Comparison of ENCODE assay signal across 1 cellular context in the genomic region with DNA sequence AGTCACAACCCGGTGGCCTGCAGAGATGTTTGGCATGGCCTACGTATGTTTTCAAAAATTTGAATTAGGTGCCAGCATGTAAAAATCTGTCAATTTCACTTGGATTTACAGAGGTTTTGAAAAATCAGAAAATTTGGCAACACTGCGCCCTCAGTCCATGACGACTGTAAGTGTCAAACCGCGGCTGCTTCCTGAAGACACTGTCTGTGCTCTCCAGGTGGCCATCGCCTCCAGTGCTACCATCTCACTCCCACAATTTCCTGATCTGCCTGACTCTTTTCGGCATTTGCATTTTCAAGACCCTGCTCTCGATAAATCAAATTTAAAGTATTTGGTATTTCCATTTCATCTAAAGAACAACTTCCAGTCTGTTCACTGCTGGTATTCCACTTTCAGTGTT.
TF ChIP-seq lines count a peak whose summit lies in the region.

No MANE protein-coding gene starts in this region.

TF ChIP-seq in WTC11, 78 proteins besides CTCF, POLR2A, EP300 and RAD21 (continued from another document):
- TF ChIP-seq, protein P1, sequence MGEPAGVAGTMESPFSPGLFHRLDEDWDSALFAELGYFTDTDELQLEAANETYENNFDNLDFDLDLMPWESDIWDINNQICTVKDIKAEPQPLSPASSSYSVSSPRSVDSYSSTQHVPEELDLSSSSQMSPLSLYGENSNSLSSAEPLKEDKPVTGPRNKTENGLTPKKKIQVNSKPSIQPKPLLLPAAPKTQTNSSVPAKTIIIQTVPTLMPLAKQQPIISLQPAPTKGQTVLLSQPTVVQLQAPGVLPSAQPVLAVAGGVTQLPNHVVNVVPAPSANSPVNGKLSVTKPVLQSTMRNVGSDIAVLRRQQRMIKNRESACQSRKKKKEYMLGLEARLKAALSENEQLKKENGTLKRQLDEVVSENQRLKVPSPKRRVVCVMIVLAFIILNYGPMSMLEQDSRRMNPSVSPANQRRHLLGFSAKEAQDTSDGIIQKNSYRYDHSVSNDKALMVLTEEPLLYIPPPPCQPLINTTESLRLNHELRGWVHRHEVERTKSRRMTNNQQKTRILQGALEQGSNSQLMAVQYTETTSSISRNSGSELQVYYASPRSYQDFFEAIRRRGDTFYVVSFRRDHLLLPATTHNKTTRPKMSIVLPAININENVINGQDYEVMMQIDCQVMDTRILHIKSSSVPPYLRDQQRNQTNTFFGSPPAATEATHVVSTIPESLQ (CRISPR knock-in tag; IDR thresholded peaks at IDR 0.05) = no peak
- TF ChIP-seq KAT7 (CRISPR knock-in tag; IDR thresholded peaks at IDR 0.05; ENCODE audit: borderline replicate concordance) = no peak
- no peak for TF ChIP-seq JAZF1 (CRISPR knock-in tag; IDR thresholded peaks at IDR 0.05)
- TF ChIP-seq TEAD1 (CRISPR knock-in tag; IDR thresholded peaks at IDR 0.05) = no peak
